ENCODE assay signal across 3 cellular contexts in genomic region chr5:119943148-119943547, GRCh38.
TF ChIP-seq lines count a peak whose summit lies in the region.

No MANE protein-coding gene starts in this region.

TF ChIP-seq in liver, 16 proteins besides CTCF, POLR2A, EP300 and RAD21 (continued from another document):
- TF ChIP-seq ATF3 (IDR thresholded peaks at IDR 0.05): no peak
- TF ChIP-seq YY1 (IDR thresholded peaks at IDR 0.05): no peak
- TF ChIP-seq REST (IDR thresholded peaks at IDR 0.05): no peak
- TF ChIP-seq MAX (IDR thresholded peaks at IDR 0.05): no peak
- no peak for TF ChIP-seq JUND (IDR thresholded peaks at IDR 0.05)
- no peak for TF ChIP-seq TAF1 (conservative IDR thresholded peaks at IDR 0.05)
- no peak for TF ChIP-seq RXRA (IDR thresholded peaks at IDR 0.05)
- TF ChIP-seq ZBTB33 (IDR thresholded peaks at IDR 0.05): no peak
- TF ChIP-seq FOXA2 (IDR thresholded peaks at IDR 0.05): no peak
- TF ChIP-seq EGR1 (IDR thresholded peaks at IDR 0.05; ENCODE audit: low read depth in 2 of 2): no peak
- no peak for TF ChIP-seq HNF4G (IDR thresholded peaks at IDR 0.05)
- TF ChIP-seq FOXA1 (IDR thresholded peaks at IDR 0.05): no peak
TF ChIP-seq in liver: peak in this region for 0.

TF ChIP-seq in HepG2, 621 proteins besides CTCF, POLR2A, EP300 and RAD21 (continued from another document):
- TF ChIP-seq HNF1A (IDR thresholded peaks at IDR 0.05; ENCODE audit: low read depth): no peak
- TF ChIP-seq HNF1A (CRISPR knock-in tag; IDR thresholded peaks at IDR 0.05; ENCODE audit: borderline replicate concordance): no peak
- no peak for TF ChIP-seq ZNF644 (CRISPR knock-in tag; IDR thresholded peaks at IDR 0.05; ENCODE audit: low read depth)
- TF ChIP-seq ZKSCAN5 (CRISPR knock-in tag; IDR thresholded peaks at IDR 0.05): no peak
- no peak for TF ChIP-seq SNAPC5 (CRISPR knock-in tag; IDR thresholded peaks at IDR 0.05; ENCODE audit: borderline replicate concordance)
- TF ChIP-seq CBFB (CRISPR knock-in tag; IDR thresholded peaks at IDR 0.05): no peak
- no peak for TF ChIP-seq GZF1 (CRISPR knock-in tag; IDR thresholded peaks at IDR 0.05)
- TF ChIP-seq RCOR2 (CRISPR knock-in tag; IDR thresholded peaks at IDR 0.05): no peak
- no peak for TF ChIP-seq ZNF282 (IDR thresholded peaks at IDR 0.05; ENCODE audit: partially characterized antibody)
- no peak for TF ChIP-seq ZNF557 (CRISPR knock-in tag; IDR thresholded peaks at IDR 0.05)
- no peak for TF ChIP-seq CAMTA2 (CRISPR knock-in tag; IDR thresholded peaks at IDR 0.05; ENCODE audit: borderline replicate concordance)
- TF ChIP-seq YY1 (IDR thresholded peaks at IDR 0.05; ENCODE audit: insufficient read depth, insufficient replicate concordance, low read depth, low read length): no peak

TF ChIP-seq in SK-N-SH, 30 proteins besides CTCF, POLR2A, EP300 and RAD21 (continued from another document):
- TF ChIP-seq PBX3 (IDR thresholded peaks at IDR 0.05) (no peak), TAF1 (IDR thresholded peaks at IDR 0.05; ENCODE audit: borderline replicate concordance, low read depth, low read length) (no peak), NRF1 (IDR thresholded peaks at IDR 0.05; ENCODE audit: low read depth, low read length) (no peak), GATA2 (CRISPR knock-in tag; IDR thresholded peaks at IDR 0.05) (peak; percentile 36; the same call in 1 of the 2 replicates), IRF3 (IDR thresholded peaks at IDR 0.05; ENCODE audit: low read depth, low read length) (no peak), USF1 (IDR thresholded peaks at IDR 0.05; ENCODE audit: borderline replicate concordance, low read depth) (no peak), FOXJ3 (CRISPR knock-in tag; IDR thresholded peaks at IDR 0.05) (no peak), MAX (IDR thresholded peaks at IDR 0.05; ENCODE audit: low read depth) (no peak), SIN3A (IDR thresholded peaks at IDR 0.05; ENCODE audit: borderline replicate concordance, low read depth, low read length) (no peak), POLR2AphosphoS5 (IDR thresholded peaks at IDR 0.05; ENCODE audit: low read depth, low read length) (no peak), ELF1 (IDR thresholded peaks at IDR 0.05) (no peak), YY1 (IDR thresholded peaks at IDR 0.05; ENCODE audit: low read depth) (no peak), RCOR1 (IDR thresholded peaks at IDR 0.05; ENCODE audit: low read length) (no peak), FOSL2 (IDR thresholded peaks at IDR 0.05; ENCODE audit: borderline replicate concordance, low read depth) (no peak), USF2 (IDR thresholded peaks at IDR 0.05; ENCODE audit: borderline replicate concordance, low read depth, low read length) (no peak), TCF12 (IDR thresholded peaks at IDR 0.05) (no peak)
TF ChIP-seq in SK-N-SH: peak in this region for 2.
